In the genomic region with DNA sequence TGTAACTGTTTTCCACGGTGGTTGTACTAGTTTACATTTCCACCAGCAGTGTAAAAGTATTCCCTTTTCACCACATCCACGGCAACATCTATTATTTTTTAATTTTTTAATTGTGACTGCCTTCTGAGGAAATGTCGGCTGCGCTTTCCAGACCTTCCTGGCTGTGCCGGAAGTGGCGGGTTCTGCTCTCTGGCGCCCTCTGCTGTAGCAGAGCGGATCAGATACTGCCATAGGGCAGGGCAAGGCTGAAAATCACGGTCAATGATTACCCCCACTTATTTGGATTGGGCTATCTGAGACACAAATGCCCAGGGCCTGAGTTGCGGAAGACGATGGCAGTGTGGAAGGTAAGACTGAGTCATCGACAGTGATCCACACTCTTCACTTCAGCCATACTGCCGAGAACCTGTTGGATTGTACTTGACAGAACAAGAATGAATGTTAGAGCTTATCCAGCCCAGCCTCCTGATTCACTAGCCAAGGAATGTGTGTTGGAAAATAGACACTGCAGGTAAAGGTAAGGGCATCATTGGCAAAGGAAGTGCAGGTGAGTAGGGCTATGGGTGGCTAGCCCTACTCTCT, we compare ENCODE assay signal across 11 cellular contexts.
A peak's percentile ranks its signal among the peaks of the same experiment; 100 is the strongest.
DNase-seq lines count a peak whose midpoint lies in the region; ATAC-seq, FAIRE-seq and TF ChIP-seq lines count a peak whose summit lies in the region.
"Had no signal": no experiment of that assay in that cellular context is flagged by ENCODE, and none has a peak within 500 bp of the region (broad histone marks: within the 10 kb centered on the region; RNA-seq: fewer than 3 reads in every experiment).

No MANE protein-coding gene starts in this region.

- no TSS peak for BruUV-seq in GM12878 (replicated peaks; lab: Mats Ljungman, UMichigan)

- H3K4me3 ChIP-seq in HL-60 (replicated peaks; ENCODE audit: insufficient read depth, low read length) (no peak overlapping the region), GM12878 (no peak overlapping the region), pancreas (no peak overlapping the region)

- TF ChIP-seq POLR2A in GM12878 (IDR thresholded peaks at IDR 0.05; ENCODE audit: low read depth, low read length): no peak

- no peaks in the 10 kb centered on the region for H3K79me2 ChIP-seq in GM12878 (ENCODE audit: control insufficient read depth, insufficient read depth, low read length)

- no peaks in the 10 kb centered on the region for H3K27me3 Mint-ChIP-seq in activated CD4-positive, alpha-beta T cell treated with anti-CD3 and anti-CD28 coated beads, Interleukin-2, amount 10 ng/mL, durations not matched to agents 7 days and 5 days
- peaks cover 3% of the 10 kb centered on the region for H3K27me3 Mint-ChIP-seq in progenitor cell of endocrine pancreas
- H3K27me3 Mint-ChIP-seq: CD4-positive, CD25-positive, alpha-beta regulatory T cell had no signal

- RAD21 ChIA-PET in GM12878 (lab: Charles Lee; ENCODE audit: unreplicated experiment): no interaction called here

- H3K4me2 ChIP-seq in GM12878 (ENCODE audit: control insufficient read depth, insufficient read depth): no peak overlapping the region

- H3K4me1 Mint-ChIP-seq in activated CD4-positive, alpha-beta T cell treated with anti-CD3 and anti-CD28 coated beads, Interleukin-2, amount 10 ng/mL, durations not matched to agents 7 days and 5 days: no peaks in the 10 kb centered on the region
- H3K4me1 Mint-ChIP-seq in progenitor cell of endocrine pancreas (ENCODE audit: low read depth): no peaks in the 10 kb centered on the region
- H3K4me1 Mint-ChIP-seq: CD4-positive, CD25-positive, alpha-beta regulatory T cell had no signal

- POLR2A ChIA-PET in activated CD4-positive, alpha-beta T cell treated with anti-CD3 and anti-CD28 coated beads, Interleukin-2, amount 10 ng/mL, durations not matched to agents 7 days and 5 days (lab: Charles Lee): no interaction called here
- POLR2A ChIA-PET in GM12878 (lab: Charles Lee): no interaction called here

- H3K36me3 Mint-ChIP-seq in activated CD4-positive, alpha-beta T cell treated with anti-CD3 and anti-CD28 coated beads, Interleukin-2, amount 10 ng/mL, durations not matched to agents 7 days and 5 days (ENCODE audit: low read depth): no peaks in the 10 kb centered on the region
- no peaks in the 10 kb centered on the region for H3K36me3 Mint-ChIP-seq in progenitor cell of endocrine pancreas (ENCODE audit: insufficient read depth)
- H3K36me3 Mint-ChIP-seq: brain; CD4-positive, CD25-positive, alpha-beta regulatory T cell had no signal

- no peak overlapping the region for H3K4me3 Mint-ChIP-seq in activated CD4-positive, alpha-beta T cell treated with anti-CD3 and anti-CD28 coated beads, Interleukin-2, amount 10 ng/mL, durations not matched to agents 7 days and 5 days
- no peak overlapping the region for H3K4me3 Mint-ChIP-seq in progenitor cell of endocrine pancreas (ENCODE audit: low read depth)
- H3K4me3 Mint-ChIP-seq: brain; CD4-positive, CD25-positive, alpha-beta regulatory T cell had no signal

- CTCF ChIA-PET in activated CD4-positive, alpha-beta T cell treated with anti-CD3 and anti-CD28 coated beads, Interleukin-2, amount 10 ng/mL, durations not matched to agents 7 days and 5 days (lab: Charles Lee): no interaction called here
- CTCF ChIA-PET in GM12878 (lab: Yijun Ruan, JAX): no interaction called here

- ATAC-seq in GM12878: peak; percentile 49; the same call in 2 of the 3 replicates
- ATAC-seq in pancreas: no peak

- H3K27ac Mint-ChIP-seq in activated CD4-positive, alpha-beta T cell treated with anti-CD3 and anti-CD28 coated beads, Interleukin-2, amount 10 ng/mL, durations not matched to agents 7 days and 5 days: no peak overlapping the region
- H3K27ac Mint-ChIP-seq in progenitor cell of endocrine pancreas: no peak overlapping the region
- H3K27ac Mint-ChIP-seq: CD4-positive, CD25-positive, alpha-beta regulatory T cell had no signal

- TF ChIP-seq RAD21 in GM12878 (IDR thresholded peaks at IDR 0.05; ENCODE audit: insufficient read depth, low read depth, low read length): no peak

- H3K27ac ChIP-seq in HL-60 (replicated peaks): no peak overlapping the region
- H3K27ac ChIP-seq in GM12878 (ENCODE audit: control insufficient read depth, insufficient read depth): no peak overlapping the region
- H3K27ac ChIP-seq in pancreas: no peak overlapping the region

- no peak for FAIRE-seq in GM12878 (lab: Jason Lieb, UNC)
- no peak for FAIRE-seq in pancreas (lab: Jason Lieb, UNC)
- FAIRE-seq: TTC549 had no signal

- no peak for TF ChIP-seq EP300 in GM12878 (IDR thresholded peaks at IDR 0.05; ENCODE audit: borderline replicate concordance in 1 of 2, control insufficient read depth in 1 of 2, low read depth in 2 of 2, low read length in 2 of 2)

- peak; percentile 16 for TF ChIP-seq CTCF in HL-60 (IDR thresholded peaks at IDR 0.05; ENCODE audit: insufficient read depth, low read length)
- TF ChIP-seq CTCF in GM12878 (IDR thresholded peaks at IDR 0.05 in 2 of 3, conservative IDR thresholded peaks at IDR 0.05 in 1 of 3; ENCODE audit: control insufficient read depth in 2 of 3, extremely low read depth in 1 of 3, insufficient read depth in 1 of 3, low read depth in 3 of 3, low read length in 3 of 3): peak; percentile 9 to 33 (median 22); a peak in 2 of 6 replicates
- peak; percentile 53 for TF ChIP-seq CTCF in progenitor cell of endocrine pancreas (IDR thresholded peaks at IDR 0.05; ENCODE audit: unreplicated experiment)
- no peak for TF ChIP-seq CTCF in pancreas (IDR thresholded peaks at IDR 0.05)

- intact Hi-C loops in GM12878 (cut with micrococcal nuclease; ENCODE audit: unreplicated experiment) (no loop called here), pancreas (cut with DNase I) (no loop called here)

- peak; percentile 8 for DNase-seq in activated CD4-positive, alpha-beta T cell treated with anti-CD3 and anti-CD28 coated beads, Interleukin-2, amount 10 ng/mL, durations not matched to agents 7 days and 5 days
- no peak for DNase-seq in activated CD4-positive, alpha-beta T cell treated with anti-CD3 and anti-CD28 coated beads for 1 hour
- DNase-seq in HL-60 (ENCODE audit: low read depth in 1 of 2, low spot score in 1 of 2): no peak
- no peak for DNase-seq in GM12878 (ENCODE audit: low read depth, low spot score)
- no peak for DNase-seq in progenitor cell of endocrine pancreas (ENCODE audit: low spot score, unreplicated experiment)
- no peak for DNase-seq in NCI-H226
- no peak for DNase-seq in pancreas
- DNase-seq in kidney tubule cell (ENCODE audit: low spot score): no peak
- DNase-seq: CD4-positive, CD25-positive, alpha-beta regulatory T cell had no signal

- no peaks in the 10 kb centered on the region; the same call in 2 of the 3 replicates for H3K9me3 ChIP-seq in GM12878 (replicated peaks; ENCODE audit: control insufficient read depth, insufficient read depth, low read length)
- no peaks in the 10 kb centered on the region for H3K9me3 ChIP-seq in pancreas

- no peaks in the 10 kb centered on the region for H3K36me3 ChIP-seq in GM12878 (ENCODE audit: control insufficient read depth in 2 of 2, insufficient read depth in 2 of 2, low read length in 1 of 2)
- no peaks in the 10 kb centered on the region for H3K36me3 ChIP-seq in pancreas

- no peak overlapping the region for H3K9ac ChIP-seq in GM12878 (ENCODE audit: control insufficient read depth, insufficient read depth, low read length)

- H3K4me1 ChIP-seq in GM12878 (ENCODE audit: control insufficient read depth, insufficient read depth, low read length): no peaks in the 10 kb centered on the region
- no peaks in the 10 kb centered on the region for H3K4me1 ChIP-seq in pancreas

- H4K20me1 ChIP-seq in GM12878 (ENCODE audit: control insufficient read depth, insufficient read depth): no peaks in the 10 kb centered on the region

- in situ Hi-C loops in GM12878 (cut with MboI): no loop called here

- H2AFZ ChIP-seq in GM12878 (ENCODE audit: control insufficient read depth, low read depth, low read length): no peak overlapping the region

- SMC1A ChIA-PET in GM12878 (lab: Charles Lee; ENCODE audit: uncharacterized antibody, unreplicated experiment): no interaction called here

- WGBS in GM12878 (ENCODE audit: insufficient coverage, insufficient replicate concordance, low lambda C conversion rate, missing lambda C conversion rate): 40% methylated on average over 12 of the region's 13 CpGs
- WGBS in pancreas, 2 donors: 77 to 86% methylated on average over 13 of the region's 13 CpGs

- H3K9me3 Mint-ChIP-seq in activated CD4-positive, alpha-beta T cell treated with anti-CD3 and anti-CD28 coated beads, Interleukin-2, amount 10 ng/mL, durations not matched to agents 7 days and 5 days: no peaks in the 10 kb centered on the region
- H3K9me3 Mint-ChIP-seq in progenitor cell of endocrine pancreas (ENCODE audit: low read depth): peaks cover 4% of the 10 kb centered on the region
- H3K9me3 Mint-ChIP-seq: CD4-positive, CD25-positive, alpha-beta regulatory T cell had no signal

- H3K27me3 ChIP-seq in HL-60 (ENCODE audit: insufficient read depth, poor library complexity, severe bottlenecking): no peaks in the 10 kb centered on the region
- no peaks in the 10 kb centered on the region; a peak in 1 of 4 replicates for H3K27me3 ChIP-seq in GM12878 (replicated peaks in 1 of 2; ENCODE audit: control insufficient read depth in 2 of 2, insufficient read depth in 2 of 2, low read length in 1 of 2)
- H3K27me3 ChIP-seq in pancreas: no peaks in the 10 kb centered on the region

TF ChIP-seq in GM12878, 131 proteins besides CTCF, POLR2A, EP300 and RAD21 (continues in another document):
- TF ChIP-seq, protein P1, sequence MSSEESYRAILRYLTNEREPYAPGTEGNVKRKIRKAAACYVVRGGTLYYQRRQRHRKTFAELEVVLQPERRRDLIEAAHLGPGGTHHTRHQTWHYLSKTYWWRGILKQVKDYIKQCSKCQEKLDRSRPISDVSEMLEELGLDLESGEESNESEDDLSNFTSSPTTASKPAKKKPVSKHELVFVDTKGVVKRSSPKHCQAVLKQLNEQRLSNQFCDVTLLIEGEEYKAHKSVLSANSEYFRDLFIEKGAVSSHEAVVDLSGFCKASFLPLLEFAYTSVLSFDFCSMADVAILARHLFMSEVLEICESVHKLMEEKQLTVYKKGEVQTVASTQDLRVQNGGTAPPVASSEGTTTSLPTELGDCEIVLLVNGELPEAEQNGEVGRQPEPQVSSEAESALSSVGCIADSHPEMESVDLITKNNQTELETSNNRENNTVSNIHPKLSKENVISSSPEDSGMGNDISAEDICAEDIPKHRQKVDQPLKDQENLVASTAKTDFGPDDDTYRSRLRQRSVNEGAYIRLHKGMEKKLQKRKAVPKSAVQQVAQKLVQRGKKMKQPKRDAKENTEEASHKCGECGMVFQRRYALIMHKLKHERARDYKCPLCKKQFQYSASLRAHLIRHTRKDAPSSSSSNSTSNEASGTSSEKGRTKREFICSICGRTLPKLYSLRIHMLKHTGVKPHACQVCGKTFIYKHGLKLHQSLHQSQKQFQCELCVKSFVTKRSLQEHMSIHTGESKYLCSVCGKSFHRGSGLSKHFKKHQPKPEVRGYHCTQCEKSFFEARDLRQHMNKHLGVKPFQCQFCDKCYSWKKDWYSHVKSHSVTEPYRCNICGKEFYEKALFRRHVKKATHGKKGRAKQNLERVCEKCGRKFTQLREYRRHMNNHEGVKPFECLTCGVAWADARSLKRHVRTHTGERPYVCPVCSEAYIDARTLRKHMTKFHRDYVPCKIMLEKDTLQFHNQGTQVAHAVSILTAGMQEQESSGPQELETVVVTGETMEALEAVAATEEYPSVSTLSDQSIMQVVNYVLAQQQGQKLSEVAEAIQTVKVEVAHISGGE (CRISPR knock-in tag; IDR thresholded peaks at IDR 0.05): no peak

Comparison
In these comparisons a context has a peak if more than half of its experiments do, and no peak if none do; other contexts are left out.
1. CTCF ChIP-seq: peak in HL-60 (single experiment), GM12878 (3 of 3) and progenitor cell of endocrine pancreas (single experiment); none in pancreas (0 of 4).